22 cellular contexts compared by ENCODE assay signal in the genomic region with DNA sequence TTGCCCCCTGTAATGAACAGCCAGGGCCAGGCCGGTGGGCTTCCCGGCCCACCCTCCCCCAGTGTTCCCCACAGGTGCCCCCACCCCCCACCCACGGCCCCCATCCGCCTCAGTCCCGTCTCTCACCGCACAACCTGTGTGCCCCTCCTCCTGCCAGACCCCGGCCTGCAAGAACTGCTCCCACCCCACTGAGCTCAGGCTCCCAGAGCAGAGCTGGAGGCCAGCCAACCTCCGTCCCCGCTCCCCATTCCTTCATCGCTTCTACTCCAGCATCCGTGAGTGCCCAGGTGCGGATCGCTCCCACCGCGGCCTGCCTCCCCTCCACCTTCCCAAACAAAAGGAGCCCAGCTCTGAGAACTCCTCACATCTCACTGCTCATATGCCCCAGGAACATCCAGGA. TPM values are rescaled to one million over a fixed set of nuclear protein-coding genes. Genes with fewer than 3 reads are reported as not detected.
DNase-seq lines count a peak whose midpoint lies in the region; ATAC-seq, FAIRE-seq and TF ChIP-seq lines count a peak whose summit lies in the region.
"Had no signal": no experiment of that assay in that cellular context is flagged by ENCODE, and none has a peak within 500 bp of the region (broad histone marks: within the 10 kb centered on the region; RNA-seq: fewer than 3 reads in every experiment).

No MANE protein-coding gene starts in this region.

- no peak for FAIRE-seq in pancreas (lab: Jason Lieb, UNC)

- H3K36me3 ChIP-seq in upper lobe of right lung (peaks cover 34% of the 10 kb centered on the region), pancreas (no peaks in the 10 kb centered on the region)
- H3K36me3 ChIP-seq: MG63 had no signal

- peaks cover 13% of the 10 kb centered on the region for H3K4me1 ChIP-seq in upper lobe of right lung
- peaks cover 0 to 5% (median 0%) of the 10 kb centered on the region in 3 donors for H3K4me1 ChIP-seq in pancreas

- 86 to 92% methylated on average over 14 to 15 of the region's 15 CpGs for WGBS in pancreas, 2 donors

- H3K27me3 Mint-ChIP-seq in glutamatergic neuron (ENCODE audit: unreplicated experiment) = peaks cover 14% of the 10 kb centered on the region

- peaks cover 11% of the 10 kb centered on the region for H3K4me1 Mint-ChIP-seq in glutamatergic neuron (ENCODE audit: low read depth, unreplicated experiment)

- peak; percentile 40 for DNase-seq in NCI-H2171 treated with DMSO at 0.1 percent for 48 hours (lab: John Stamatoyannopoulos, UW)
- DNase-seq in NCI-H2171 (lab: John Stamatoyannopoulos, UW) = no peak
- DNase-seq in glutamatergic neuron = no peak
- DNase-seq in upper lobe of right lung = peak; percentile 60
- no peak for DNase-seq in pancreas
- DNase-seq: AML-193, EL, GF-D8, MG63, NCI-H1417, NCI-H1694 treated with DMSO at 0.1 percent for 48 hours, NCI-H226, NCI-H510A treated with DMSO at 0.1 percent for 48 hours, NCI-H774, Peyer's patch had no signal

- H3K36me3 Mint-ChIP-seq in glutamatergic neuron (ENCODE audit: unreplicated experiment) = no peaks in the 10 kb centered on the region

- H3K27me3 ChIP-seq in upper lobe of right lung (no peaks in the 10 kb centered on the region), pancreas (no peaks in the 10 kb centered on the region)
- H3K27me3 ChIP-seq: MG63, Peyer's patch had no signal

- no peaks in the 10 kb centered on the region for H3K9me3 ChIP-seq in upper lobe of right lung
- no peaks in the 10 kb centered on the region for H3K9me3 ChIP-seq in pancreas
- H3K9me3 ChIP-seq: MG63, Peyer's patch had no signal

- H3K27ac Mint-ChIP-seq in glutamatergic neuron (ENCODE audit: unreplicated experiment) = no peak overlapping the region
- H3K27ac Mint-ChIP-seq: CD14-positive monocyte had no signal

- no peak for TF ChIP-seq CTCF in glutamatergic neuron (IDR thresholded peaks at IDR 0.05; ENCODE audit: partially characterized antibody, unreplicated experiment)
- no peak for TF ChIP-seq CTCF in upper lobe of right lung (IDR thresholded peaks at IDR 0.05)
- no peak for TF ChIP-seq CTCF in pancreas (IDR thresholded peaks at IDR 0.05)

- peaks cover 6% of the 10 kb centered on the region for H3K9me3 Mint-ChIP-seq in glutamatergic neuron (ENCODE audit: unreplicated experiment)
- H3K9me3 Mint-ChIP-seq: CD14-positive monocyte had no signal

- no peak for ATAC-seq in upper lobe of right lung
- ATAC-seq in GM18861 (IDR thresholded peaks at IDR 0.05; ENCODE audit: unreplicated experiment) = no peak
- no peak for ATAC-seq in pancreas
- ATAC-seq: SK-N-SH treated with all-trans-retinoic acid at 6 μM for 48 hours had no signal

- intact Hi-C loops in upper lobe of right lung (cut with DNase I) (no loop called here), pancreas (cut with DNase I) (no loop called here)

- H3K27ac ChIP-seq in upper lobe of right lung (no peak overlapping the region), pancreas (no peak overlapping the region)
- H3K27ac ChIP-seq: Peyer's patch had no signal

- H3K4me3 Mint-ChIP-seq in glutamatergic neuron (ENCODE audit: unreplicated experiment) = peak overlapping the region; percentile 52
- H3K4me3 Mint-ChIP-seq: CD14-positive monocyte had no signal

- H3K4me3 ChIP-seq in upper lobe of right lung (no peak overlapping the region), pancreas (no peak overlapping the region)
- H3K4me3 ChIP-seq: MG63, Peyer's patch had no signal

RNA-seq across cellular contexts. Expression of a gene that starts 4.2 kb away (rescaled TPM):
- total RNA-seq in glutamatergic neuron (ENCODE audit: unreplicated experiment) (227 TPM), upper lobe of right lung (104 TPM), pancreas (10 to 100 TPM; 12.7 to 20.7 (median 15.3) TPM)
- 10 to 100 TPM; 41.8 to 46.6 TPM for polyA plus RNA-seq in pancreas

RNA-seq across cellular contexts. Expression of a gene that starts 7.9 kb away (rescaled TPM):
- 28.7 TPM for total RNA-seq in glutamatergic neuron (ENCODE audit: unreplicated experiment)
- 257 TPM for total RNA-seq in upper lobe of right lung
- 100 to 1,000 TPM in 2 of 6 donors, 10 to 100 TPM in 4; 38.0 to 135 (median 58.8) TPM for total RNA-seq in pancreas
- polyA plus RNA-seq in pancreas = 10 to 100 TPM; 63.3 to 85.9 TPM
- total RNA-seq: H4 had no signal

RNA-seq across cellular contexts. Expression of a gene that starts 20.3 kb away (rescaled TPM):
- total RNA-seq in glutamatergic neuron (ENCODE audit: unreplicated experiment) (not detected), upper lobe of right lung (not detected), pancreas (not detected)
- under 1 TPM in 1 of 2 donors, not detected in 1; 0.14 TPM for polyA plus RNA-seq in pancreas
- total RNA-seq: A172, H4, LHCN-M2, Peyer's patch had no signal
- polyA plus RNA-seq: AG04450, CD14-positive monocyte had no signal

RNA-seq across cellular contexts. Expression of a gene that starts 27.6 kb away (rescaled TPM):
- total RNA-seq in glutamatergic neuron (ENCODE audit: unreplicated experiment) = not detected
- total RNA-seq in upper lobe of right lung = 7.0 TPM
- 1 to 10 TPM in 1 of 6 donors, under 1 TPM in 5; 0.19 to 1.9 (median 0.69) TPM for total RNA-seq in pancreas
- polyA plus RNA-seq in pancreas = 1 to 10 TPM in 1 of 2 donors, under 1 TPM in 1; 0.72 to 1.2 TPM
- total RNA-seq: A172 had no signal

RNA-seq across cellular contexts. Expression of a gene that starts 47.5 kb away (rescaled TPM):
- total RNA-seq in glutamatergic neuron (ENCODE audit: unreplicated experiment) = 26.5 TPM
- 50.6 TPM for total RNA-seq in upper lobe of right lung
- total RNA-seq in pancreas = 10 to 100 TPM in 4 of 6 donors, 1 to 10 TPM in 2; 9.7 to 18.0 (median 10.9) TPM
- polyA plus RNA-seq in pancreas = 10 to 100 TPM; 23.4 to 40.9 TPM

Comparison
In these comparisons a context has a peak if more than half of its experiments do, and no peak if none do; other contexts are left out.
1. DNase-seq: peak in NCI-H2171 treated with DMSO at 0.1 percent for 48 hours (single experiment) and upper lobe of right lung (single experiment); none in NCI-H2171 (single experiment), glutamatergic neuron (single experiment) and pancreas (0 of 6).